Comparison of ENCODE assay signal across 1 cellular context in the genomic region with DNA sequence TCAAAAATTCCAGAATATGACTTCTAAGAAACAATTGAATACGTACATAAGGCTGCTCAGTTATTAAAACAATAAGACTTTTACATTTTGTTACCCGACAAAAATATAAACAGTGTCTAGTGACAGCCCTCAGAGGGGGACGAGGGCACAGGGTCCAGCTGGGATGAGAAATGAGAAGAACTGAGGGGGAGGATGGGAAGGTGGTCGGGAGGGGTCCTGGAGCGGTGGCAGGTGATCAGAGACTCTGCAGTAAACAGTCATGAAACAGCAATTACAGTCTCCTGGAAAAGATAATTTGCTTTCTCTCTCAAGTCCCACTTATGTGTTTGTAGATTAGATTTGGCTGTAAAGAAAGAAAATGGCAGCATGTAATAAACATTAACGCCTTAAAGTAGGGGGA.
TF ChIP-seq lines count a peak whose summit lies in the region.

No MANE protein-coding gene starts in this region.

TF ChIP-seq in HCT116, 20 proteins besides CTCF, POLR2A, EP300 and RAD21 (continued from another document):
- TF ChIP-seq, protein P1, sequence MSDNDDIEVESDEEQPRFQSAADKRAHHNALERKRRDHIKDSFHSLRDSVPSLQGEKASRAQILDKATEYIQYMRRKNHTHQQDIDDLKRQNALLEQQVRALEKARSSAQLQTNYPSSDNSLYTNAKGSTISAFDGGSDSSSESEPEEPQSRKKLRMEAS (IDR thresholded peaks at IDR 0.05), result no peak
- no peak for TF ChIP-seq CEBPB (IDR thresholded peaks at IDR 0.05; ENCODE audit: low read depth)
- TF ChIP-seq YY1 (IDR thresholded peaks at IDR 0.05; ENCODE audit: extremely low read depth, insufficient replicate concordance, low read depth, low read length), result no peak
- TF ChIP-seq CBX3 (IDR thresholded peaks at IDR 0.05; ENCODE audit: low read depth), result no peak
- TF ChIP-seq EZH2 (IDR thresholded peaks at IDR 0.05), result no peak
- TF ChIP-seq ATF3 (IDR thresholded peaks at IDR 0.05), result no peak
- TF ChIP-seq SIN3A (IDR thresholded peaks at IDR 0.05; ENCODE audit: low read depth), result no peak
